Comparison of ENCODE assay signal across 8 cellular contexts in genomic region chr7:100435401-100436304, GRCh38. TPM values are rescaled to one million over a fixed set of nuclear protein-coding genes. Genes with fewer than 3 reads are reported as not detected.
A peak's percentile ranks its signal among the peaks of the same experiment; 100 is the strongest.
DNase-seq lines count a peak whose midpoint lies in the region; ATAC-seq and TF ChIP-seq lines count a peak whose summit lies in the region.

No MANE protein-coding gene starts in this region.

- DNase-seq in NCI-H748 (lab: John Stamatoyannopoulos, UW; ENCODE audit: unreplicated experiment) (peak; percentile 65), NCI-H748 treated with DMSO at 0.1 percent for 48 hours (lab: John Stamatoyannopoulos, UW) (no peak), NOMO-1 treated with dmso at 0.1 percent for 144 hours (lab: John Stamatoyannopoulos, UW; ENCODE audit: unreplicated experiment) (peak; percentile 16), ovary (peak; percentile 35 to 69 (median 59)), inferior parietal cortex (ENCODE audit: extremely low spot score) (no peak)
- DNase-seq in activated effector memory CD4-positive, alpha-beta T cell treated with anti-CD3 and anti-CD28 coated beads, Interleukin-2, amount 50 U/mL, for 16 hours = peak; percentile 83

- TF ChIP-seq EP300 in gastroesophageal sphincter (IDR thresholded peaks at IDR 0.05) (no peak), ovary (IDR thresholded peaks at IDR 0.05) (no peak)

- H3K36me3 ChIP-seq in gastroesophageal sphincter (peaks cover 0 to 39% of the 10 kb centered on the region in 2 donors), ovary (no peaks in the 10 kb centered on the region)

- H3K9me3 ChIP-seq in gastroesophageal sphincter (no peaks in the 10 kb centered on the region), ovary (no peaks in the 10 kb centered on the region)

- WGBS in gastroesophageal sphincter (ENCODE audit: low coverage in 1 of 2), 2 donors = 17% methylated on average over 6 of the region's 81 CpGs; no CpG with 5 or more reads in 1 of the 2 donors
- WGBS in ovary, 3 donors = 2 to 3% (median 2%) methylated on average over 59 to 81 of the region's 81 CpGs

- TF ChIP-seq CTCF in gastroesophageal sphincter (IDR thresholded peaks at IDR 0.05) (no peak), ovary (IDR thresholded peaks at IDR 0.05) (no peak)

- H3K27ac ChIP-seq in gastroesophageal sphincter (peak overlapping the region; percentile 85 to 99 (median 94)), ovary (peak overlapping the region; percentile 88 to 89)

- intact Hi-C loops in ovary (cut with DNase I) = no loop called here

- H3K4me1 ChIP-seq in gastroesophageal sphincter = peaks cover 0 to 60% (median 31%) of the 10 kb centered on the region in 3 donors
- H3K4me1 ChIP-seq in ovary (ENCODE audit: insufficient read depth) = peaks cover 23% of the 10 kb centered on the region

- H3K4me3 ChIP-seq in gastroesophageal sphincter = peak overlapping the region; percentile 88 to 92
- peak overlapping the region; percentile 74 for H3K4me3 ChIP-seq in ovary

- ATAC-seq in HG02763 (IDR thresholded peaks at IDR 0.05; ENCODE audit: unreplicated experiment) (peak; percentile 17), gastroesophageal sphincter (peak; percentile 52)

- H3K27me3 ChIP-seq in gastroesophageal sphincter (no peaks in the 10 kb centered on the region), ovary (no peaks in the 10 kb centered on the region)

- TF ChIP-seq POLR2A in gastroesophageal sphincter (IDR thresholded peaks at IDR 0.05) = peak in 1 of 2 donors; percentile 17
- TF ChIP-seq POLR2A in ovary (IDR thresholded peaks at IDR 0.05) = no peak

RNA-seq across cellular contexts. Expression of gene PPP1R35, which starts 0.6 kb away (rescaled TPM):
- 10 to 100 TPM; 19.9 to 26.3 (median 20.7) TPM for total RNA-seq in gastroesophageal sphincter
- total RNA-seq in ovary = 10 to 100 TPM; 31.8 to 48.5 (median 39.1) TPM
- 10 to 100 TPM in 1 of 2 donors, 1 to 10 TPM in 1; 2.7 to 39.8 TPM for polyA plus RNA-seq in ovary

RNA-seq across cellular contexts. Expression of gene MEPCE, which starts 6.0 kb away (rescaled TPM):
- total RNA-seq in gastroesophageal sphincter = 10 to 100 TPM; 27.9 to 34.2 (median 30.8) TPM
- total RNA-seq in ovary = 10 to 100 TPM; 29.4 to 60.6 (median 44.7) TPM
- polyA plus RNA-seq in ovary = 10 to 100 TPM; 30.0 to 48.9 TPM

RNA-seq across cellular contexts. Expression of gene ZCWPW1, which starts 7.2 kb away (rescaled TPM):
- 1 to 10 TPM; 4.9 to 8.2 (median 5.8) TPM for total RNA-seq in gastroesophageal sphincter
- 1 to 10 TPM; 2.6 to 6.5 (median 5.0) TPM for total RNA-seq in ovary
- 1 to 10 TPM; 8.2 to 9.3 TPM for polyA plus RNA-seq in ovary

RNA-seq across cellular contexts. Expression of gene SPACDR, which starts 28.4 kb away (rescaled TPM):
- total RNA-seq in gastroesophageal sphincter (under 1 TPM in 1 of 4 donors, not detected in 3; 0.67 TPM), ovary (1 to 10 TPM in 2 of 7 donors, under 1 TPM in 4, not detected in 1; 0.45 to 3.0 (median 0.87) TPM)
- under 1 TPM; 0.25 to 0.71 TPM for polyA plus RNA-seq in ovary

RNA-seq across cellular contexts. Expression of gene TSC22D4, which starts 43.4 kb away (rescaled TPM):
- total RNA-seq in gastroesophageal sphincter (10 to 100 TPM; 20.2 to 38.1 (median 26.1) TPM), ovary (10 to 100 TPM; 19.8 to 57.3 (median 47.5) TPM)
- polyA plus RNA-seq in ovary = 10 to 100 TPM in 1 of 2 donors, 1 to 10 TPM in 1; 6.5 to 40.4 TPM

Comparison
In these comparisons a context has a peak if more than half of its experiments do, and no peak if none do; other contexts are left out.
1. DNase-seq: peak in NCI-H748 (single experiment), NOMO-1 treated with dmso at 0.1 percent for 144 hours (single experiment), activated effector memory CD4-positive, alpha-beta T cell treated with anti-CD3 and anti-CD28 coated beads, Interleukin-2, amount 50 U/mL, for 16 hours (single experiment) and ovary (5 of 5); none in NCI-H748 treated with DMSO at 0.1 percent for 48 hours (single experiment) and inferior parietal cortex (single experiment).